ENCODE assay signal across 25 cellular contexts in genomic region chr2:73324126-73324525, GRCh38. TPM values are rescaled to one million over a fixed set of nuclear protein-coding genes. Genes with fewer than 3 reads are reported as not detected.
DNase-seq lines count a peak whose midpoint lies in the region; ATAC-seq, FAIRE-seq and TF ChIP-seq lines count a peak whose summit lies in the region.
"Had no signal": no experiment of that assay in that cellular context is flagged by ENCODE, and none has a peak within 500 bp of the region (broad histone marks: within the 10 kb centered on the region; RNA-seq: fewer than 3 reads in every experiment).

No MANE protein-coding gene starts in this region.

- H3K27me3 Mint-ChIP-seq in GM23338 (ENCODE audit: insufficient read depth, low read depth, poor library complexity), result no peaks in the 10 kb centered on the region
- peaks cover 71% of the 10 kb centered on the region for H3K27me3 Mint-ChIP-seq in type B pancreatic cell

- no peaks in the 10 kb centered on the region for H3K9me3 ChIP-seq in H1 (ENCODE audit: insufficient read depth in 2 of 2, low read depth in 1 of 2, low read length in 1 of 2)
- H3K9me3 ChIP-seq: A549 had no signal

- no peak overlapping the region for H3K14ac ChIP-seq in H1 (ENCODE audit: insufficient read length)

- TF ChIP-seq RAD21 in H1 (IDR thresholded peaks at IDR 0.05 in 1 of 2, conservative IDR thresholded peaks at IDR 0.05 in 1 of 2; ENCODE audit: low read depth in 2 of 2, low read length in 2 of 2), result no peak

- no peak overlapping the region for H2BK15ac ChIP-seq in H1 (ENCODE audit: low read length)

- CTCF ChIA-PET in H1 (lab: Charles Lee; ENCODE audit: partially characterized antibody), result no interaction called here

- H3K79me2 ChIP-seq in GM23338 (replicated peaks; ENCODE audit: insufficient read depth), result no peaks in the 10 kb centered on the region
- no peaks in the 10 kb centered on the region for H3K79me2 ChIP-seq in H1 (ENCODE audit: control insufficient read depth in 1 of 2, insufficient read depth in 2 of 2, low read length in 2 of 2)

- H2AFZ ChIP-seq in GM23338, result peak overlapping the region; percentile 34
- peak overlapping the region; percentile 57; the same call in 1 of the 2 replicates for H2AFZ ChIP-seq in H1 (ENCODE audit: low read length)
- H2AFZ ChIP-seq: GM23248 had no signal

- H3K36me3 ChIP-seq in GM23338 (ENCODE audit: insufficient read depth), result no peaks in the 10 kb centered on the region
- H3K36me3 ChIP-seq in H1 (ENCODE audit: control insufficient read depth in 2 of 4, insufficient read depth in 4 of 4, low read length in 3 of 4), result no peaks in the 10 kb centered on the region

- H3K27ac Mint-ChIP-seq in GM23338 (no peak overlapping the region), type B pancreatic cell (no peak overlapping the region)
- H3K27ac Mint-ChIP-seq: CD4-positive, alpha-beta T cell; HFFc6 had no signal

- H4K91ac ChIP-seq in H1 (replicated peaks; ENCODE audit: insufficient read length, low read length), result no peak overlapping the region

- ATAC-seq in GM23338, result no peak
- ATAC-seq: HCT116, K562 had no signal

- H3K4me3 Mint-ChIP-seq in GM23338, result no peak overlapping the region
- no peak overlapping the region for H3K4me3 Mint-ChIP-seq in type B pancreatic cell
- H3K4me3 Mint-ChIP-seq: CD4-positive, alpha-beta T cell; HFFc6 had no signal

- no peak overlapping the region for H2AK5ac ChIP-seq in H1 (ENCODE audit: low read depth, low read length)

- POLR2A ChIA-PET in H1 (lab: Charles Lee; ENCODE audit: partially characterized antibody), result no interaction called here

- no peak overlapping the region for H4K5ac ChIP-seq in H1 (ENCODE audit: insufficient read length, low read depth, low read length)

- H3K9me3 Mint-ChIP-seq in GM23338, result no peaks in the 10 kb centered on the region
- no peaks in the 10 kb centered on the region for H3K9me3 Mint-ChIP-seq in type B pancreatic cell
- H3K9me3 Mint-ChIP-seq: CD4-positive, alpha-beta T cell; HFFc6 had no signal

- H3K18ac ChIP-seq in H1 (ENCODE audit: extremely low read depth, low read length), result no peak overlapping the region

- no peaks in the 10 kb centered on the region for H3K9me2 ChIP-seq in GM23338 (ENCODE audit: insufficient read depth)

- no peak overlapping the region for H2BK20ac ChIP-seq in H1 (ENCODE audit: low read length)

- no peaks in the 10 kb centered on the region for H3K36me3 Mint-ChIP-seq in GM23338 (ENCODE audit: low read depth)
- H3K36me3 Mint-ChIP-seq in type B pancreatic cell, result no peaks in the 10 kb centered on the region

- H3K4me3 ChIP-seq in GM23338 (no peak overlapping the region), H1 (ENCODE audit: extremely low read depth in 1 of 4, insufficient read depth in 2 of 4, low read depth in 3 of 4, low read length in 4 of 4) (no peak overlapping the region)
- H3K4me3 ChIP-seq: A549, GM23248, K562 had no signal

- no peak overlapping the region for H4K8ac ChIP-seq in H1 (ENCODE audit: extremely low read depth, insufficient read depth, low read length)

- H3K9ac ChIP-seq in H1 (replicated peaks in 1 of 4; ENCODE audit: extremely low read depth in 1 of 4, low read depth in 3 of 4, low read length in 3 of 4), result no peak overlapping the region
- H3K9ac ChIP-seq: GM23248 had no signal

- H3K23ac ChIP-seq in H1 (ENCODE audit: insufficient read length), result no peak overlapping the region

- H3K4me1 ChIP-seq in GM23338 (ENCODE audit: insufficient read depth), result no peaks in the 10 kb centered on the region
- H3K4me1 ChIP-seq in H1 (replicated peaks in 1 of 4; ENCODE audit: control insufficient read depth in 3 of 4, insufficient read depth in 4 of 4, low read length in 3 of 4), result no peaks in the 10 kb centered on the region
- H3K4me1 ChIP-seq: A549 had no signal

- H2BK5ac ChIP-seq in H1 (ENCODE audit: low read depth, low read length), result no peak overlapping the region

- TF ChIP-seq EP300 in H1 (IDR thresholded peaks at IDR 0.05; ENCODE audit: borderline replicate concordance in 1 of 2, low read depth in 2 of 2, low read length in 2 of 2), result no peak

- H3K4me1 Mint-ChIP-seq in GM23338, result peaks cover 7% of the 10 kb centered on the region; the same call in 2 of the 3 replicates
- H3K4me1 Mint-ChIP-seq in type B pancreatic cell (ENCODE audit: unreplicated experiment), result no peaks in the 10 kb centered on the region

- H2BK120ac ChIP-seq in H1 (replicated peaks; ENCODE audit: low read depth, low read length), result no peak overlapping the region

- 82% methylated on average over 10 of the region's 10 CpGs; no CpG with 5 or more reads in 1 of the 2 experiments for WGBS in H1 (ENCODE audit: extremely low coverage in 1 of 2, insufficient coverage in 1 of 2, insufficient read length in 1 of 2, insufficient replicate concordance in 2 of 2, low coverage in 1 of 2, low lambda C conversion rate in 2 of 2, missing lambda C conversion rate in 1 of 2), 2 experiments

- FAIRE-seq in H1 (lab: Jason Lieb, UNC), result no peak
- FAIRE-seq: A549, G401.6, GM12891, GM19239, K562 had no signal

- H3K56ac ChIP-seq in H1 (replicated peaks; ENCODE audit: insufficient read length, low read depth, low read length), result no peak overlapping the region

- H3K4me2 ChIP-seq in GM23338 (no peak overlapping the region), H1 (ENCODE audit: insufficient read depth in 1 of 2, low read depth in 2 of 2, low read length in 2 of 2) (no peak overlapping the region)
- H3K4me2 ChIP-seq: A549 had no signal

- no peaks in the 10 kb centered on the region for H3F3A ChIP-seq in GM23338 (replicated peaks; ENCODE audit: low read depth)

- TF ChIP-seq CTCF in GM23338 (conservative IDR thresholded peaks at IDR 0.05; ENCODE audit: low read depth in 2 of 2) (no peak), VCaP (conservative IDR thresholded peaks at IDR 0.05) (no peak), H1 (IDR thresholded peaks at IDR 0.05; ENCODE audit: control extremely low read depth in 1 of 3, insufficient read depth in 1 of 3, low read depth in 1 of 3, low read length in 3 of 3) (no peak), type B pancreatic cell (conservative IDR thresholded peaks at IDR 0.05) (no peak)

- no peak overlapping the region for H3K4ac ChIP-seq in H1 (replicated peaks; ENCODE audit: insufficient read length, low read depth, low read length)

- H3K27me3 ChIP-seq in GM23338 (ENCODE audit: insufficient read depth) (no peaks in the 10 kb centered on the region), H1 (replicated peaks in 1 of 4; ENCODE audit: control insufficient read depth in 3 of 4, extremely low read depth in 1 of 4, insufficient read depth in 3 of 4, low read length in 3 of 4) (no peaks in the 10 kb centered on the region)

- H3K27ac ChIP-seq in GM23338 (ENCODE audit: low read depth) (no peak overlapping the region), VCaP (peak overlapping the region; percentile 44), H1 (ENCODE audit: low read depth, low read length) (no peak overlapping the region)
- H3K27ac ChIP-seq: A549, C4-2B, GM23248, HL-60 had no signal

- H3K23me2 ChIP-seq in H1 (ENCODE audit: low read depth, low read length), result no peaks in the 10 kb centered on the region

- no peak for TF ChIP-seq POLR2A in H1 (IDR thresholded peaks at IDR 0.05; ENCODE audit: control extremely low read depth in 1 of 2, low read depth in 2 of 2, low read length in 2 of 2)

- H2BK12ac ChIP-seq in H1 (ENCODE audit: low read depth, low read length), result no peak overlapping the region

- peak; percentile 51 for DNase-seq in DMS 273 treated with DMSO at 0.1 percent for 48 hours (lab: John Stamatoyannopoulos, UW)
- no peak for DNase-seq in GM23338 (ENCODE audit: low spot score)
- DNase-seq in H1 (ENCODE audit: low read depth in 1 of 2, low spot score in 2 of 2), result no peak
- no peak for DNase-seq in UCSD-AML1 (lab: John Stamatoyannopoulos, UW; ENCODE audit: unreplicated experiment)
- DNase-seq in 8988T, result no peak
- DNase-seq in type B pancreatic cell (ENCODE audit: extremely low spot score, unreplicated experiment), result no peak
- DNase-seq: AML-193; CD4-positive, alpha-beta T cell; DMS53; DND-41; EL; GM23248; H7; HFFc6 had no signal

- H4K20me1 ChIP-seq in GM23338 (replicated peaks; ENCODE audit: insufficient read depth), result no peaks in the 10 kb centered on the region
- no peaks in the 10 kb centered on the region for H4K20me1 ChIP-seq in H1 (replicated peaks in 1 of 2; ENCODE audit: control insufficient read depth in 1 of 2, insufficient read depth in 2 of 2, low read length in 2 of 2)

- H3K79me1 ChIP-seq in H1 (ENCODE audit: low read depth, low read length), result no peaks in the 10 kb centered on the region

TF ChIP-seq in GM23338, 12 proteins besides CTCF, POLR2A, EP300 and RAD21 (continues in another document):
- no peak for TF ChIP-seq STAT1 (IDR thresholded peaks at IDR 0.05; ENCODE audit: unreplicated experiment)

TF ChIP-seq in H1, 55 proteins besides CTCF, POLR2A, EP300 and RAD21 (continues in another document):
- no peak for TF ChIP-seq HDAC2 (IDR thresholded peaks at IDR 0.05; ENCODE audit: borderline replicate concordance in 1 of 2, low read depth in 2 of 2, low read length in 2 of 2)

RNA-seq across cellular contexts. Expression of gene EGR4, which starts 30.8 kb away (rescaled TPM):
- not detected in 2 replicates for total RNA-seq in GM23338 (2014; rRNA removed; shearing (Covaris generic))
- 0.23 TPM in 1 of 2 replicates, not detected in the other for polyA plus RNA-seq in GM23338 (2016; fragmentation: Nextera tagmentation; extraction: Ambion mirVana)
- total RNA-seq in H1 (2021; fragmentation: NEBNext Ultra II Directional; extraction: Animal tissue kit (Norgen Biotek cat#: 25700)), result 0.20 TPM in 1 of 2 replicates, not detected in the other
- 0.08 TPM in 1 of 2 replicates, not detected in the other for polyA plus RNA-seq in H1 (2011; rRNA removed)
- 0.05 TPM for polyA plus RNA-seq in H1 (2011; cell fraction: cytosol; rRNA removed)
- 0.09 TPM for polyA plus RNA-seq in H1 (2011; cell fraction: nucleus; rRNA removed)
- polyA plus RNA-seq in H1 (2012, experiment 1 of 2), result 0.06 to 0.12 TPM (median 0.07 TPM) in 3 of 4 replicates, not detected in the other
- not detected for polyA plus RNA-seq in H1 (2012, experiment 2 of 2)
- 0.02 TPM for polyA plus RNA-seq in H1 (2013, experiment 1 of 2)
- 0.04 TPM for polyA plus RNA-seq in H1 (2013, experiment 2 of 2)
- polyA minus RNA-seq in H1 (2011; rRNA and poly(A)+ RNA removed), result not detected in 2 replicates
- polyA minus RNA-seq in H1 (2011; cell fraction: cytosol; rRNA and poly(A)+ RNA removed), result not detected
- polyA minus RNA-seq in H1 (2011; cell fraction: nucleus; rRNA and poly(A)+ RNA removed), result 0.80 TPM
- total RNA-seq in type B pancreatic cell (ENCODE audit: low replicate concordance), result 0.19 and 1.2 TPM in 2 replicates
- total RNA-seq: GM23248, H7, HFFc6, HT1080, K562 had no signal
- polyA plus RNA-seq: BJ, GM23248, K562 had no signal

RNA-seq across cellular contexts. Expression of gene FBXO41, which starts 39.8 kb away (rescaled TPM):
- total RNA-seq in GM23338 (2014; rRNA removed; shearing (Covaris generic)), result 13.8 and 16.5 TPM in 2 replicates
- polyA plus RNA-seq in GM23338 (2016; fragmentation: Nextera tagmentation; extraction: Ambion mirVana), result 3.1 and 3.5 TPM in 2 replicates
- 13.5 and 14.3 TPM in 2 replicates for total RNA-seq in H1 (2021; fragmentation: NEBNext Ultra II Directional; extraction: Animal tissue kit (Norgen Biotek cat#: 25700))
- 11.2 and 16.3 TPM in 2 replicates for polyA plus RNA-seq in H1 (2011; rRNA removed)
- polyA plus RNA-seq in H1 (2011; cell fraction: cytosol; rRNA removed), result 14.8 TPM
- polyA plus RNA-seq in H1 (2011; cell fraction: nucleus; rRNA removed), result 64.1 TPM
- polyA plus RNA-seq in H1 (2012, experiment 1 of 2), result 10.8 to 13.2 TPM (median 12.2 TPM) in 4 replicates
- 7.5 TPM for polyA plus RNA-seq in H1 (2012, experiment 2 of 2)
- 9.2 TPM for polyA plus RNA-seq in H1 (2013, experiment 1 of 2)
- 7.3 TPM for polyA plus RNA-seq in H1 (2013, experiment 2 of 2)
- polyA minus RNA-seq in H1 (2011; rRNA and poly(A)+ RNA removed), result 9.5 and 11.5 TPM in 2 replicates
- polyA minus RNA-seq in H1 (2011; cell fraction: cytosol; rRNA and poly(A)+ RNA removed), result 8.5 TPM
- polyA minus RNA-seq in H1 (2011; cell fraction: nucleus; rRNA and poly(A)+ RNA removed), result 17.1 TPM
- total RNA-seq in type B pancreatic cell (ENCODE audit: low replicate concordance), result 5.2 and 5.5 TPM in 2 replicates
